26 cellular contexts compared by ENCODE assay signal in the genomic region with DNA sequence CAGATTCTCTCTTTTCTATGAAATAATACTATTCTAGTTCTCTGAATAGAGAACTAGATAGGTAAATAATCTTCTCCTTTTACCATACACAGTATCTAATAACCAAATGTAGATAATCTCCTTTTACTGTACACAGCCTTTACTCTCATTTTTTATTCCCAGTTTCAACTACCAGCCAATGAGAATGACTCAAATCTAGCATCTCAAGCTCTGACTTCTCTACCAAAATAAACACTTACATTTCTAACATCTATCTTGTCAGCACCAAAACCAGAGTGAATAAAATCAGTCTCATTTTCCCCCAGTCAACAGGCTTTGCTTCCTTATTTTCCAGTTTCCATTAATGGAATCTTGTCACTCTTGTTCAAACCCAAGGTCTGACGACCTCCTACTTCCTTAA. TPM values are rescaled to one million over a fixed set of nuclear protein-coding genes. Genes with fewer than 3 reads are reported as not detected.
DNase-seq lines count a peak whose midpoint lies in the region; ATAC-seq and TF ChIP-seq lines count a peak whose summit lies in the region.
"Had no signal": no experiment of that assay in that cellular context is flagged by ENCODE, and none has a peak within 500 bp of the region (broad histone marks: within the 10 kb centered on the region; RNA-seq: fewer than 3 reads in every experiment).

No MANE protein-coding gene starts in this region.

- H3K9me3 Mint-ChIP-seq in activated naive CD4-positive, alpha-beta T cell treated with anti-CD3 and anti-CD28 coated beads, Interleukin-2, amount 50 U/mL, for 24 hours = no peaks in the 10 kb centered on the region
- no peaks in the 10 kb centered on the region for H3K9me3 Mint-ChIP-seq in WTC11

- H3K4me3 Mint-ChIP-seq in activated naive CD4-positive, alpha-beta T cell treated with anti-CD3 and anti-CD28 coated beads, Interleukin-2, amount 50 U/mL, for 24 hours = no peak overlapping the region
- H3K4me3 Mint-ChIP-seq in WTC11 = no peak overlapping the region

- no peaks in the 10 kb centered on the region for H3K27me3 Mint-ChIP-seq in activated naive CD4-positive, alpha-beta T cell treated with anti-CD3 and anti-CD28 coated beads, Interleukin-2, amount 50 U/mL, for 24 hours
- no peaks in the 10 kb centered on the region for H3K27me3 Mint-ChIP-seq in WTC11 (ENCODE audit: low read depth)

- peak overlapping the region; percentile 0 for H3K27ac Mint-ChIP-seq in activated naive CD4-positive, alpha-beta T cell treated with anti-CD3 and anti-CD28 coated beads, Interleukin-2, amount 50 U/mL, for 24 hours
- H3K27ac Mint-ChIP-seq in WTC11 = peak overlapping the region; percentile 0; the same call in 1 of the 2 replicates

- no peak for TF ChIP-seq CTCF in WTC11 (IDR thresholded peaks at IDR 0.05)
- TF ChIP-seq CTCF in fibroblast of mammary gland (conservative IDR thresholded peaks at IDR 0.05; ENCODE audit: control insufficient read depth, insufficient read depth, low read depth, low read length) = no peak
- TF ChIP-seq CTCF in GM13976 (IDR thresholded peaks at IDR 0.05; ENCODE audit: borderline replicate concordance, control extremely low read depth, extremely low read depth, insufficient read depth, missing control alignments) = no peak

- H3K4me1 Mint-ChIP-seq in activated naive CD4-positive, alpha-beta T cell treated with anti-CD3 and anti-CD28 coated beads, Interleukin-2, amount 50 U/mL, for 24 hours = peaks cover 15% of the 10 kb centered on the region
- H3K4me1 Mint-ChIP-seq in WTC11 = peaks cover 7% of the 10 kb centered on the region

- POLR2A ChIA-PET in WTC11 (lab: Charles Lee) = no interaction called here

- no peak overlapping the region for H3K4me3 ChIP-seq in fibroblast of mammary gland (ENCODE audit: control insufficient read depth, low read depth, low read length)
- H3K4me3 ChIP-seq: K562, SJCRH30 had no signal

- in situ Hi-C loops in GM13976 (cut with MboI; ENCODE audit: low sequenced_read_pairs, unreplicated experiment) = no loop called here

- ATAC-seq in WTC11 (no peak), GM18502 (IDR thresholded peaks at IDR 0.05; ENCODE audit: poor library complexity, unreplicated experiment) (no peak)
- ATAC-seq: HCT116, HepG2, K562, PC-3, SK-N-SH treated with all-trans-retinoic acid at 6 μM for 48 hours had no signal

- no peak for DNase-seq in activated naive CD4-positive, alpha-beta T cell treated with Interleukin-2 at 50 U/mL for 16 hours
- DNase-seq in WTC11 (ENCODE audit: low spot score) = no peak
- peak; percentile 47 for DNase-seq in fibroblast of mammary gland (ENCODE audit: low read depth)
- no peak for DNase-seq in ureter (ENCODE audit: low spot score)
- DNase-seq in SIG-M5 treated with dmso at 0.1 percent for 504 hours (lab: John Stamatoyannopoulos, UW; ENCODE audit: unreplicated experiment) = no peak
- DNase-seq in GM13976 (ENCODE audit: low spot score) = no peak
- DNase-seq: BE2C, Calu3, DMS153, DND-41, Kasumi-1, MV-4-11, NCI-H1105, NCI-H146, NCI-H1930, NCI-H2107, NCI-H524, NCI-H748 treated with DMSO at 0.1 percent for 48 hours, PC-3, SJCRH30 had no signal

- CTCF ChIA-PET in WTC11 (lab: Charles Lee) = no interaction called here

- peaks cover 8% of the 10 kb centered on the region for H3K36me3 Mint-ChIP-seq in activated naive CD4-positive, alpha-beta T cell treated with anti-CD3 and anti-CD28 coated beads, Interleukin-2, amount 50 U/mL, for 24 hours
- H3K36me3 Mint-ChIP-seq in WTC11 = no peaks in the 10 kb centered on the region

TF ChIP-seq in WTC11, 78 proteins besides CTCF, POLR2A, EP300 and RAD21:
- TF ChIP-seq HMGXB4 (CRISPR knock-in tag; IDR thresholded peaks at IDR 0.05) = no peak
- no peak for TF ChIP-seq ZNF263 (CRISPR knock-in tag; IDR thresholded peaks at IDR 0.05; ENCODE audit: low read depth)
- TF ChIP-seq ZNF671 (CRISPR knock-in tag; IDR thresholded peaks at IDR 0.05) = no peak
- no peak for TF ChIP-seq OVOL2 (CRISPR knock-in tag; IDR thresholded peaks at IDR 0.05; ENCODE audit: borderline replicate concordance)
- TF ChIP-seq, protein P1, sequence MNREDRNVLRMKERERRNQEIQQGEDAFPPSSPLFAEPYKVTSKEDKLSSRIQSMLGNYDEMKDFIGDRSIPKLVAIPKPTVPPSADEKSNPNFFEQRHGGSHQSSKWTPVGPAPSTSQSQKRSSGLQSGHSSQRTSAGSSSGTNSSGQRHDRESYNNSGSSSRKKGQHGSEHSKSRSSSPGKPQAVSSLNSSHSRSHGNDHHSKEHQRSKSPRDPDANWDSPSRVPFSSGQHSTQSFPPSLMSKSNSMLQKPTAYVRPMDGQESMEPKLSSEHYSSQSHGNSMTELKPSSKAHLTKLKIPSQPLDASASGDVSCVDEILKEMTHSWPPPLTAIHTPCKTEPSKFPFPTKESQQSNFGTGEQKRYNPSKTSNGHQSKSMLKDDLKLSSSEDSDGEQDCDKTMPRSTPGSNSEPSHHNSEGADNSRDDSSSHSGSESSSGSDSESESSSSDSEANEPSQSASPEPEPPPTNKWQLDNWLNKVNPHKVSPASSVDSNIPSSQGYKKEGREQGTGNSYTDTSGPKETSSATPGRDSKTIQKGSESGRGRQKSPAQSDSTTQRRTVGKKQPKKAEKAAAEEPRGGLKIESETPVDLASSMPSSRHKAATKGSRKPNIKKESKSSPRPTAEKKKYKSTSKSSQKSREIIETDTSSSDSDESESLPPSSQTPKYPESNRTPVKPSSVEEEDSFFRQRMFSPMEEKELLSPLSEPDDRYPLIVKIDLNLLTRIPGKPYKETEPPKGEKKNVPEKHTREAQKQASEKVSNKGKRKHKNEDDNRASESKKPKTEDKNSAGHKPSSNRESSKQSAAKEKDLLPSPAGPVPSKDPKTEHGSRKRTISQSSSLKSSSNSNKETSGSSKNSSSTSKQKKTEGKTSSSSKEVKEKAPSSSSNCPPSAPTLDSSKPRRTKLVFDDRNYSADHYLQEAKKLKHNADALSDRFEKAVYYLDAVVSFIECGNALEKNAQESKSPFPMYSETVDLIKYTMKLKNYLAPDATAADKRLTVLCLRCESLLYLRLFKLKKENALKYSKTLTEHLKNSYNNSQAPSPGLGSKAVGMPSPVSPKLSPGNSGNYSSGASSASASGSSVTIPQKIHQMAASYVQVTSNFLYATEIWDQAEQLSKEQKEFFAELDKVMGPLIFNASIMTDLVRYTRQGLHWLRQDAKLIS (CRISPR knock-in tag; IDR thresholded peaks at IDR 0.05; ENCODE audit: borderline replicate concordance) = no peak
- no peak for TF ChIP-seq NFE2L1 (CRISPR knock-in tag; IDR thresholded peaks at IDR 0.05)
- no peak for TF ChIP-seq FOXP1 (CRISPR knock-in tag; IDR thresholded peaks at IDR 0.05; ENCODE audit: borderline replicate concordance)
- no peak for TF ChIP-seq E2F1 (CRISPR knock-in tag; IDR thresholded peaks at IDR 0.05)

RNA-seq across cellular contexts. Expression of gene LRRFIP2, which starts 36.9 kb away (rescaled TPM):
- 23.7 to 24.6 TPM (median 23.7 TPM) in 3 replicates for total RNA-seq in WTC11 (2021)
- 54.6 TPM for total RNA-seq in ureter
